ENCODE assay signal across 27 cellular contexts in genomic region chr15:58201536-58201935, GRCh38.
DNase-seq lines count a peak whose midpoint lies in the region; ATAC-seq and TF ChIP-seq lines count a peak whose summit lies in the region.
"Had no signal": no experiment of that assay in that cellular context is flagged by ENCODE, and none has a peak within 500 bp of the region (broad histone marks: within the 10 kb centered on the region; RNA-seq: fewer than 3 reads in every experiment).

No MANE protein-coding gene starts in this region.

- no peak overlapping the region for H3K9ac ChIP-seq in GM23248

- H3K9me3 ChIP-seq in GM23248 (ENCODE audit: low read depth) = no peaks in the 10 kb centered on the region
- H3K9me3 ChIP-seq: BE2C, Caco-2, heart left ventricle, tibial nerve had no signal

- peak overlapping the region; percentile 27 for H3K27ac ChIP-seq in GM23248
- H3K27ac ChIP-seq: heart left ventricle, SK-N-MC, tibial nerve had no signal

- in situ Hi-C loops in GM23248 (cut with MboI) = no loop called here

- peak overlapping the region; percentile 40 for H3K4me2 ChIP-seq in GM23248 (ENCODE audit: unreplicated experiment)

- H4K20me1 ChIP-seq in GM23248 (ENCODE audit: insufficient read depth) = no peaks in the 10 kb centered on the region

- peaks cover 44% of the 10 kb centered on the region for H3K4me1 ChIP-seq in GM23248 (ENCODE audit: insufficient read depth)
- H3K4me1 ChIP-seq: Caco-2 had no signal

- no peak for TF ChIP-seq CTCF in choroid plexus epithelial cell (conservative IDR thresholded peaks at IDR 0.05; ENCODE audit: low read depth, low read length)
- no peak for TF ChIP-seq CTCF in foreskin fibroblast (IDR thresholded peaks at IDR 0.05; ENCODE audit: low read depth, low read length)

- peaks cover 29% of the 10 kb centered on the region for H3F3A ChIP-seq in GM23248 (ENCODE audit: insufficient read depth)

- H3K36me3 ChIP-seq in GM23248 (ENCODE audit: low read depth) = no peaks in the 10 kb centered on the region
- H3K36me3 ChIP-seq: BE2C, heart left ventricle, tibial nerve had no signal

- H3K9me2 ChIP-seq in GM23248 (ENCODE audit: insufficient read depth) = no peaks in the 10 kb centered on the region

- H2AFZ ChIP-seq in GM23248 = no peak overlapping the region

- no peak overlapping the region for H3K4me3 ChIP-seq in GM23248
- no peak overlapping the region for H3K4me3 ChIP-seq in choroid plexus epithelial cell (ENCODE audit: low read depth, low read length)
- H3K4me3 ChIP-seq in foreskin fibroblast (ENCODE audit: low read depth in 1 of 2, low read length in 2 of 2) = no peak overlapping the region
- H3K4me3 ChIP-seq: heart left ventricle, K562, SK-N-MC, tibial nerve had no signal

- H3K79me2 ChIP-seq in GM23248 (ENCODE audit: insufficient read depth) = no peaks in the 10 kb centered on the region

- no peak for ATAC-seq in GM18861 (IDR thresholded peaks at IDR 0.05; ENCODE audit: unreplicated experiment)
- ATAC-seq in GM18873 (IDR thresholded peaks at IDR 0.05; ENCODE audit: low FRiP score, unreplicated experiment) = no peak
- ATAC-seq: activated CD8-positive, alpha-beta T cell treated with anti-CD3 and anti-CD28 coated beads for 36 hours; heart left ventricle; K562; left colon; naive thymus-derived CD4-positive, alpha-beta T cell; stimulated activated naive CD8-positive, alpha-beta T cell treated with anti-CD3 and anti-CD28 coated beads, Interleukin-15, amount 100 ng/mL, for 72 hours had no signal

- DNase-seq in GM23248 (peak; percentile 76), choroid plexus epithelial cell (ENCODE audit: low read depth) (peak; percentile 41), foreskin fibroblast (peak; percentile 68 to 84), superior temporal gyrus (ENCODE audit: extremely low spot score) (peak; percentile 59), NCI-H69 (lab: John Stamatoyannopoulos, UW) (no peak)
- DNase-seq: activated CD4-positive, CD25-positive, alpha-beta regulatory T cell; activated CD8-positive, alpha-beta T cell treated with anti-CD3 and anti-CD28 coated beads for 36 hours; activated naive CD4-positive, alpha-beta T cell; activated T-cell treated with anti-CD3 and anti-CD28 coated beads, Interleukin-2, amount 50 U/mL, for 1 hour; amniotic stem cell; BE2C; Caco-2; heart left ventricle; left colon; mesendoderm; naive thymus-derived CD4-positive, alpha-beta T cell; NCI-H146; NCI-H524; retina; stimulated activated CD4-positive, alpha-beta T cell treated with anti-CD3 and anti-CD28 coated beads, Interleukin-12 subunit alpha, Interleukin-12 subunit beta, amount 100 ng/mL, for 4 hours; stimulated activated CD4-positive, alpha-beta T cell treated with anti-CD3 and anti-CD28 coated beads, Interleukin-4, amount 100 ng/mL, for 4 hours; stimulated activated naive CD8-positive, alpha-beta T cell treated with anti-CD3 and anti-CD28 coated beads, Interleukin-15, amount 100 ng/mL, for 72 hours had no signal

- no peaks in the 10 kb centered on the region for H3K27me3 ChIP-seq in GM23248 (replicated peaks; ENCODE audit: insufficient read depth)
- H3K27me3 ChIP-seq: BE2C, heart left ventricle, tibial nerve had no signal
